ENCODE assay signal across 19 cellular contexts in genomic region chr2:60091311-60091710, GRCh38.
"Had no signal": no experiment of that assay in that cellular context is flagged by ENCODE, and none has a peak within 500 bp of the region (broad histone marks: within the 10 kb centered on the region; RNA-seq: fewer than 3 reads in every experiment).

No MANE protein-coding gene starts in this region.

- H3K27ac ChIP-seq: right atrium auricular region, skin epidermis, tibial nerve had no signal

- H3K9me3 ChIP-seq: right atrium auricular region, tibial nerve had no signal

- H3K36me3 ChIP-seq: right atrium auricular region, tibial nerve had no signal

- DNase-seq: activated CD4-positive, alpha-beta T cell treated with anti-CD3 and anti-CD28 coated beads, Interleukin-2, amount 50 U/mL, for 4 hours; activated naive CD4-positive, alpha-beta T cell treated with Interleukin-2 at 50 U/mL for 16 hours; activated T-cell treated with anti-CD3 and anti-CD28 coated beads for 4 hours; anterior cingulate cortex; cerebellar nuclear complex; dermis blood vessel endothelial cell; effector memory CD8-positive, alpha-beta T cell; foreskin melanocyte; head of caudate nucleus; nucleus accumbens; stimulated activated CD4-positive, alpha-beta T cell treated with anti-CD3 and anti-CD28 coated beads, Interleukin-4, amount 100 ng/mL, for 4 hours; stimulated activated CD8-positive, alpha-beta memory T cell treated with anti-CD3 and anti-CD28 coated beads, Interleukin-4, amount 100 ng/mL, for 48 hours; stimulated activated naive CD4-positive, alpha-beta T cell treated with Interleukin-2 at 50 U/mL for 16 hours; substantia nigra had no signal

- H3K4me3 ChIP-seq: lung, right atrium auricular region, skin epidermis, tibial nerve had no signal

- H3K4me1 ChIP-seq: right atrium auricular region, tibial nerve had no signal

- ATAC-seq: activated T-helper 17 cell treated with anti-CD3 and anti-CD28 coated beads, Interleukin-2, amount 50 U/mL, for 72 hours; effector memory CD8-positive, alpha-beta T cell had no signal

- H3K27me3 ChIP-seq: right atrium auricular region, tibial nerve had no signal
